8 cellular contexts compared by ENCODE assay signal in genomic region chr6:161618816-161619454, GRCh38.
DNase-seq lines count a peak whose midpoint lies in the region; TF ChIP-seq lines count a peak whose summit lies in the region.

No MANE protein-coding gene starts in this region.

- H3K4me3 ChIP-seq in smooth muscle cell, result no peak overlapping the region
- no peak overlapping the region for H3K4me3 ChIP-seq in esophagus squamous epithelium

- no peaks in the 10 kb centered on the region for H3K36me3 Mint-ChIP-seq in activated naive CD4-positive, alpha-beta T cell treated with anti-CD3 and anti-CD28 coated beads for 36 hours (ENCODE audit: low read depth)
- H3K36me3 Mint-ChIP-seq in glutamatergic neuron (ENCODE audit: unreplicated experiment), result no peaks in the 10 kb centered on the region

- no peaks in the 10 kb centered on the region for H3K27me3 Mint-ChIP-seq in activated naive CD4-positive, alpha-beta T cell treated with anti-CD3 and anti-CD28 coated beads for 36 hours (ENCODE audit: low read depth)
- peaks cover 6% of the 10 kb centered on the region for H3K27me3 Mint-ChIP-seq in glutamatergic neuron (ENCODE audit: unreplicated experiment)

- 60% methylated on average over 9 of the region's 9 CpGs for WGBS in smooth muscle cell (ENCODE audit: low lambda C conversion rate)
- 40% methylated on average over 9 of the region's 9 CpGs for WGBS in esophagus squamous epithelium, 2 donors

- H4K20me1 ChIP-seq in smooth muscle cell (ENCODE audit: low read depth), result no peaks in the 10 kb centered on the region

- CTCF ChIA-PET in activated naive CD4-positive, alpha-beta T cell treated with anti-CD3 and anti-CD28 coated beads for 36 hours (lab: Charles Lee), result interaction anchor here (0.6 kb wide), 1 partner anchor 74 kb away, joined by 5 read pairs; no protein-coding TSS in a partner anchor

- no peak overlapping the region for H3K4me3 Mint-ChIP-seq in activated naive CD4-positive, alpha-beta T cell treated with anti-CD3 and anti-CD28 coated beads for 36 hours
- no peak overlapping the region for H3K4me3 Mint-ChIP-seq in glutamatergic neuron (ENCODE audit: unreplicated experiment)

- no peak overlapping the region for H3K27ac ChIP-seq in smooth muscle cell (ENCODE audit: low read depth)
- H3K27ac ChIP-seq in esophagus squamous epithelium, result no peak overlapping the region

- no peak overlapping the region for H3K9ac ChIP-seq in smooth muscle cell (ENCODE audit: low read depth)

- H3K4me1 ChIP-seq in smooth muscle cell (ENCODE audit: low read depth) (no peaks in the 10 kb centered on the region), esophagus squamous epithelium (no peaks in the 10 kb centered on the region)

- no peak for TF ChIP-seq POLR2A in esophagus squamous epithelium (IDR thresholded peaks at IDR 0.05)

- H3K9me3 Mint-ChIP-seq in activated naive CD4-positive, alpha-beta T cell treated with anti-CD3 and anti-CD28 coated beads for 36 hours, result no peaks in the 10 kb centered on the region
- peaks cover 2% of the 10 kb centered on the region for H3K9me3 Mint-ChIP-seq in glutamatergic neuron (ENCODE audit: unreplicated experiment)

- H3F3A ChIP-seq in smooth muscle cell (ENCODE audit: low read depth), result no peaks in the 10 kb centered on the region

- H2AFZ ChIP-seq in smooth muscle cell (ENCODE audit: low read depth), result no peak overlapping the region

- TF ChIP-seq CTCF in glutamatergic neuron (IDR thresholded peaks at IDR 0.05; ENCODE audit: partially characterized antibody, unreplicated experiment) (no peak), smooth muscle cell (IDR thresholded peaks at IDR 0.05; ENCODE audit: borderline replicate concordance, insufficient read depth, poor library complexity, severe bottlenecking) (peak; percentile 31), GM13977 (IDR thresholded peaks at IDR 0.05; ENCODE audit: extremely low read depth, insufficient read depth, missing control alignments) (no peak), esophagus squamous epithelium (IDR thresholded peaks at IDR 0.05) (peak in 3 of 6 experiments; percentile 15 to 41 (median 21))

- H3K79me2 ChIP-seq in smooth muscle cell (ENCODE audit: low read depth), result no peaks in the 10 kb centered on the region

- no peaks in the 10 kb centered on the region for H3K9me3 ChIP-seq in smooth muscle cell (replicated peaks; ENCODE audit: low read depth)
- no peaks in the 10 kb centered on the region for H3K9me3 ChIP-seq in esophagus squamous epithelium

- no peaks in the 10 kb centered on the region for H3K36me3 ChIP-seq in smooth muscle cell (ENCODE audit: low read depth)
- no peaks in the 10 kb centered on the region for H3K36me3 ChIP-seq in esophagus squamous epithelium

- H3K27ac Mint-ChIP-seq in activated naive CD4-positive, alpha-beta T cell treated with anti-CD3 and anti-CD28 coated beads for 36 hours, result no peak overlapping the region
- no peak overlapping the region for H3K27ac Mint-ChIP-seq in glutamatergic neuron (ENCODE audit: unreplicated experiment)

- in situ Hi-C loops in GM13977 (cut with MboI; ENCODE audit: low pct_unique_long_range_greater_than_20kb, low sequenced_read_pairs, unreplicated experiment), result no loop called here

- DNase-seq in activated naive CD4-positive, alpha-beta T cell treated with anti-CD3 and anti-CD28 coated beads for 36 hours, result peak; percentile 6
- DNase-seq in activated naive CD4-positive, alpha-beta T cell (lab: John Stamatoyannopoulos, UW), result no peak
- DNase-seq in RPMI8226, result peak; percentile 58
- peak; percentile 31 for DNase-seq in glutamatergic neuron
- no peak for DNase-seq in smooth muscle cell (lab: John Stamatoyannopoulos, UW; ENCODE audit: unreplicated experiment)
- no peak for DNase-seq in GM13977 (ENCODE audit: low spot score)
- no peak for DNase-seq in esophagus squamous epithelium (lab: John Stamatoyannopoulos, UW)
- DNase-seq in activated CD4-positive, alpha-beta T cell treated with anti-CD3 and anti-CD28 coated beads, Interleukin-2, amount 50 U/mL, for 4 hours, result no peak

- no peaks in the 10 kb centered on the region for H3K4me1 Mint-ChIP-seq in activated naive CD4-positive, alpha-beta T cell treated with anti-CD3 and anti-CD28 coated beads for 36 hours (ENCODE audit: low read depth)
- H3K4me1 Mint-ChIP-seq in glutamatergic neuron (ENCODE audit: low read depth, unreplicated experiment), result no peaks in the 10 kb centered on the region

- H3K4me2 ChIP-seq in smooth muscle cell, result peak overlapping the region; percentile 58

- intact Hi-C loops in activated naive CD4-positive, alpha-beta T cell treated with anti-CD3 and anti-CD28 coated beads for 36 hours (cut with micrococcal nuclease), result no loop called here
- intact Hi-C loops in esophagus squamous epithelium (cut with DNase I), result no loop called here

- H3K27me3 ChIP-seq in smooth muscle cell (ENCODE audit: low read depth) (peaks cover 5% of the 10 kb centered on the region), esophagus squamous epithelium (no peaks in the 10 kb centered on the region)

Comparison
In these comparisons a context has a peak if more than half of its experiments do, and no peak if none do; other contexts are left out.
1. DNase-seq: peak in activated naive CD4-positive, alpha-beta T cell treated with anti-CD3 and anti-CD28 coated beads for 36 hours (single experiment), RPMI8226 (single experiment) and glutamatergic neuron (single experiment); none in activated naive CD4-positive, alpha-beta T cell (0 of 4), smooth muscle cell (single experiment), GM13977 (single experiment), esophagus squamous epithelium (single experiment) and activated CD4-positive, alpha-beta T cell treated with anti-CD3 and anti-CD28 coated beads, Interleukin-2, amount 50 U/mL, for 4 hours (0 of 2).